ENCODE assay signal across 1 cellular context in the genomic region with DNA sequence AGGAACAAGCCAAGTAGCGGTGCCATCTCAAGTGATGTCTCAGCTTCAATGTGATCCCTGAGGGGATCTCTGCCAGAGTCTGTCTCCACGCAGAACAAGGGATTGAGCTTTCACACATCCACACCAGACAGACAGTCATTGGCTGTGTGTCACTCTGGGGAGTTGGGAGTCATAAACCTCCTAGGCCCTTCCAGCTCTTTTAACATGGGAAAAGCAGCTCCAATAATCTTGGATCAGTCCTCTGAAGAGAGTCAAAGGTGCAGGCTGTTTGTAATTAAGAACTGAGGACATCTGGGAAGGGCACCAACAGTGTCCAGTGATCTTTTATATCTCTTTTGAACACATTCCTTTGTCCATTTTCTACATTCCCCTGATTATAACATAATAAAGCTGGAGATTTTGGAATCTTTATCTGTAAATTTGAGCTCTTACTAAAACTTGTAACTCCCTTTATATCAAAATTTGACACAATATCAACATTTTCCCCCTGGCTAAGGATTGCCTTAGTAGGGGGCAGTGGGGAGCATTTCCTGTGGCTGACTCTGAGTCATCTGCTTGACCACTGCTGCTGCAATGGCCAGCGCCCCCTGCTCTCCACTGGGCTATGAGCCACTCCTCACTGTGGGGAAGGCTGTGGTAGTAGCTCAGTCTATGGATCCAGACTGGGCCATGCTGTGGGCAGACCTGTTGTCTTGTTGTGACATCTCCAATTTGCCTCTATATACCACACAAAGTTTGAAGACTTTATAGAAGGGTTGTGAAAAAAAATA.
TF ChIP-seq lines count a peak whose summit lies in the region.

No MANE protein-coding gene starts in this region.

TF ChIP-seq in H1, 55 proteins besides CTCF, POLR2A, EP300 and RAD21 (continued from another document):
- TF ChIP-seq, protein P1, sequence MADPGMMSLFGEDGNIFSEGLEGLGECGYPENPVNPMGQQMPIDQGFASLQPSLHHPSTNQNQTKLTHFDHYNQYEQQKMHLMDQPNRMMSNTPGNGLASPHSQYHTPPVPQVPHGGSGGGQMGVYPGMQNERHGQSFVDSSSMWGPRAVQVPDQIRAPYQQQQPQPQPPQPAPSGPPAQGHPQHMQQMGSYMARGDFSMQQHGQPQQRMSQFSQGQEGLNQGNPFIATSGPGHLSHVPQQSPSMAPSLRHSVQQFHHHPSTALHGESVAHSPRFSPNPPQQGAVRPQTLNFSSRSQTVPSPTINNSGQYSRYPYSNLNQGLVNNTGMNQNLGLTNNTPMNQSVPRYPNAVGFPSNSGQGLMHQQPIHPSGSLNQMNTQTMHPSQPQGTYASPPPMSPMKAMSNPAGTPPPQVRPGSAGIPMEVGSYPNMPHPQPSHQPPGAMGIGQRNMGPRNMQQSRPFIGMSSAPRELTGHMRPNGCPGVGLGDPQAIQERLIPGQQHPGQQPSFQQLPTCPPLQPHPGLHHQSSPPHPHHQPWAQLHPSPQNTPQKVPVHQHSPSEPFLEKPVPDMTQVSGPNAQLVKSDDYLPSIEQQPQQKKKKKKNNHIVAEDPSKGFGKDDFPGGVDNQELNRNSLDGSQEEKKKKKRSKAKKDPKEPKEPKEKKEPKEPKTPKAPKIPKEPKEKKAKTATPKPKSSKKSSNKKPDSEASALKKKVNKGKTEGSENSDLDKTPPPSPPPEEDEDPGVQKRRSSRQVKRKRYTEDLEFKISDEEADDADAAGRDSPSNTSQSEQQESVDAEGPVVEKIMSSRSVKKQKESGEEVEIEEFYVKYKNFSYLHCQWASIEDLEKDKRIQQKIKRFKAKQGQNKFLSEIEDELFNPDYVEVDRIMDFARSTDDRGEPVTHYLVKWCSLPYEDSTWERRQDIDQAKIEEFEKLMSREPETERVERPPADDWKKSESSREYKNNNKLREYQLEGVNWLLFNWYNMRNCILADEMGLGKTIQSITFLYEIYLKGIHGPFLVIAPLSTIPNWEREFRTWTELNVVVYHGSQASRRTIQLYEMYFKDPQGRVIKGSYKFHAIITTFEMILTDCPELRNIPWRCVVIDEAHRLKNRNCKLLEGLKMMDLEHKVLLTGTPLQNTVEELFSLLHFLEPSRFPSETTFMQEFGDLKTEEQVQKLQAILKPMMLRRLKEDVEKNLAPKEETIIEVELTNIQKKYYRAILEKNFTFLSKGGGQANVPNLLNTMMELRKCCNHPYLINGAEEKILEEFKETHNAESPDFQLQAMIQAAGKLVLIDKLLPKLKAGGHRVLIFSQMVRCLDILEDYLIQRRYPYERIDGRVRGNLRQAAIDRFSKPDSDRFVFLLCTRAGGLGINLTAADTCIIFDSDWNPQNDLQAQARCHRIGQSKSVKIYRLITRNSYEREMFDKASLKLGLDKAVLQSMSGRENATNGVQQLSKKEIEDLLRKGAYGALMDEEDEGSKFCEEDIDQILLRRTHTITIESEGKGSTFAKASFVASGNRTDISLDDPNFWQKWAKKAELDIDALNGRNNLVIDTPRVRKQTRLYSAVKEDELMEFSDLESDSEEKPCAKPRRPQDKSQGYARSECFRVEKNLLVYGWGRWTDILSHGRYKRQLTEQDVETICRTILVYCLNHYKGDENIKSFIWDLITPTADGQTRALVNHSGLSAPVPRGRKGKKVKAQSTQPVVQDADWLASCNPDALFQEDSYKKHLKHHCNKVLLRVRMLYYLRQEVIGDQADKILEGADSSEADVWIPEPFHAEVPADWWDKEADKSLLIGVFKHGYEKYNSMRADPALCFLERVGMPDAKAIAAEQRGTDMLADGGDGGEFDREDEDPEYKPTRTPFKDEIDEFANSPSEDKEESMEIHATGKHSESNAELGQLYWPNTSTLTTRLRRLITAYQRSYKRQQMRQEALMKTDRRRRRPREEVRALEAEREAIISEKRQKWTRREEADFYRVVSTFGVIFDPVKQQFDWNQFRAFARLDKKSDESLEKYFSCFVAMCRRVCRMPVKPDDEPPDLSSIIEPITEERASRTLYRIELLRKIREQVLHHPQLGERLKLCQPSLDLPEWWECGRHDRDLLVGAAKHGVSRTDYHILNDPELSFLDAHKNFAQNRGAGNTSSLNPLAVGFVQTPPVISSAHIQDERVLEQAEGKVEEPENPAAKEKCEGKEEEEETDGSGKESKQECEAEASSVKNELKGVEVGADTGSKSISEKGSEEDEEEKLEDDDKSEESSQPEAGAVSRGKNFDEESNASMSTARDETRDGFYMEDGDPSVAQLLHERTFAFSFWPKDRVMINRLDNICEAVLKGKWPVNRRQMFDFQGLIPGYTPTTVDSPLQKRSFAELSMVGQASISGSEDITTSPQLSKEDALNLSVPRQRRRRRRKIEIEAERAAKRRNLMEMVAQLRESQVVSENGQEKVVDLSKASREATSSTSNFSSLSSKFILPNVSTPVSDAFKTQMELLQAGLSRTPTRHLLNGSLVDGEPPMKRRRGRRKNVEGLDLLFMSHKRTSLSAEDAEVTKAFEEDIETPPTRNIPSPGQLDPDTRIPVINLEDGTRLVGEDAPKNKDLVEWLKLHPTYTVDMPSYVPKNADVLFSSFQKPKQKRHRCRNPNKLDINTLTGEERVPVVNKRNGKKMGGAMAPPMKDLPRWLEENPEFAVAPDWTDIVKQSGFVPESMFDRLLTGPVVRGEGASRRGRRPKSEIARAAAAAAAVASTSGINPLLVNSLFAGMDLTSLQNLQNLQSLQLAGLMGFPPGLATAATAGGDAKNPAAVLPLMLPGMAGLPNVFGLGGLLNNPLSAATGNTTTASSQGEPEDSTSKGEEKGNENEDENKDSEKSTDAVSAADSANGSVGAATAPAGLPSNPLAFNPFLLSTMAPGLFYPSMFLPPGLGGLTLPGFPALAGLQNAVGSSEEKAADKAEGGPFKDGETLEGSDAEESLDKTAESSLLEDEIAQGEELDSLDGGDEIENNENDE (IDR thresholded peaks at IDR 0.05; ENCODE audit: insufficient replicate concordance, low read length): no peak
- TF ChIP-seq BACH1 (IDR thresholded peaks at IDR 0.05; ENCODE audit: low read length): no peak
- TF ChIP-seq SIN3A (conservative IDR thresholded peaks at IDR 0.05 in 1 of 2, IDR thresholded peaks at IDR 0.05 in 1 of 2; ENCODE audit: low read depth in 1 of 2, low read length in 2 of 2): no peak
- TF ChIP-seq, protein P2, sequence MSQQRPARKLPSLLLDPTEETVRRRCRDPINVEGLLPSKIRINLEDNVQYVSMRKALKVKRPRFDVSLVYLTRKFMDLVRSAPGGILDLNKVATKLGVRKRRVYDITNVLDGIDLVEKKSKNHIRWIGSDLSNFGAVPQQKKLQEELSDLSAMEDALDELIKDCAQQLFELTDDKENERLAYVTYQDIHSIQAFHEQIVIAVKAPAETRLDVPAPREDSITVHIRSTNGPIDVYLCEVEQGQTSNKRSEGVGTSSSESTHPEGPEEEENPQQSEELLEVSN (IDR thresholded peaks at IDR 0.05): no peak
- TF ChIP-seq SRF (IDR thresholded peaks at IDR 0.05; ENCODE audit: low read depth, low read length): no peak
- no peak for TF ChIP-seq GTF2F1 (IDR thresholded peaks at IDR 0.05; ENCODE audit: borderline replicate concordance, low read depth, low read length)
- no peak for TF ChIP-seq EGR1 (IDR thresholded peaks at IDR 0.05; ENCODE audit: borderline replicate concordance, low read depth, low read length)
- no peak for TF ChIP-seq POLR2AphosphoS5 (IDR thresholded peaks at IDR 0.05; ENCODE audit: low read depth, low read length)
- TF ChIP-seq JUND (IDR thresholded peaks at IDR 0.05; ENCODE audit: low read length): no peak
- TF ChIP-seq NANOG (IDR thresholded peaks at IDR 0.05; ENCODE audit: insufficient read depth, low read depth, low read length, poor library complexity, severe bottlenecking): no peak
- TF ChIP-seq KDM1A (IDR thresholded peaks at IDR 0.05; ENCODE audit: borderline replicate concordance, low read length): no peak
- no peak for TF ChIP-seq KDM4A (IDR thresholded peaks at IDR 0.05; ENCODE audit: low read depth, low read length, severe bottlenecking)
- TF ChIP-seq KDM5A (IDR thresholded peaks at IDR 0.05; ENCODE audit: low read length): no peak
- TF ChIP-seq ASH2L (IDR thresholded peaks at IDR 0.05; ENCODE audit: low read length): no peak
- TF ChIP-seq RNF2 (IDR thresholded peaks at IDR 0.05; ENCODE audit: borderline replicate concordance, low read depth, low read length, missing control alignments, poor library complexity, severe bottlenecking): no peak
TF ChIP-seq in H1: peak in this region for 0.
